ENCODE assay signal across 9 cellular contexts in the genomic region with DNA sequence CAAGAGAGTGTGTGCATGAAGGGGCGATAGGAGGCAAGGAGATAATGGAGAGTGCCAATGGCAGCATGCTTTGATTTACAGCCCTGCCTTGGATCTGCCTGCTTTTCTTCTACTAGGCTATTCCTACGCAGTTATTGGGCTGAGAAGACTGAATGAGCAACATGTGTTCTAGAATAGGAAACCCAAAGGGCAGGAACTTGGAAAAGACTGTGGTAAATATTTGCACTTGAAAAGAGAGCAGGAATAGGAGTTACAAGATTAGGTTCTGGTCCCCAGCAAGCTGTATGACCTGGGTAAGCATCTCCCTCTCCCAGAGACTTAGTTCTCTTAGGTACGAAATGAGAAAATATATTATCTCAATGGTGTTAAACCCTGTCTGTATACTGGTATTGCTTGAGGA.
"Had no signal": no experiment of that assay in that cellular context is flagged by ENCODE, and none has a peak within 500 bp of the region (broad histone marks: within the 10 kb centered on the region; RNA-seq: fewer than 3 reads in every experiment).

No MANE protein-coding gene starts in this region.

- DNase-seq: GM23248, GOT3, H7, HFFc6, IMR-90, KG1 had no signal

- H3K4me1 ChIP-seq: HAP-1 had no signal

- H3K9ac ChIP-seq: GM23248 had no signal

- H3K27ac ChIP-seq: GM23248 had no signal

- H3K4me3 ChIP-seq: GM23248, HAP-1, K562 had no signal

- ATAC-seq: HCT116, K562 had no signal

- H3K9me3 ChIP-seq: HAP-1 had no signal

- H3K36me3 ChIP-seq: HAP-1 had no signal
